ENCODE assay signal across 8 cellular contexts in the genomic region with DNA sequence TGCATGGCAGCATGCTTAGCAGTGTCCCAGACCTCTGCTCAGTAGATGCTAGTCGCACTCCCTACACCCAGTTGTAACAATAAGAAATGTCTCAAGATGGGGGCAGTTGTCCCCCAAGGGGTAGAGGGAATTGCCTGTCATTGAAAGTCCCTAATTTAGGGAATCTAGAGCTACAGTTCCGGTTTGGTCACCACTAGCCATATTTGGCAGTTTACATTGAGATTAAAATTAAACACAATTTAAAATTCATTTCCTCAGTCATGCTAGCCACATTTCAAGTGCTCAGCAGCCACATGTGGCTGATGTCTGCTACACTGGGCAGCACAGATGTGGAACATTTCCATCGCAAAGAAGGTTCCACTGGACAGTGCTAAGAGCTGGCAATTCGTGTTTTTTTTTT. TPM values are rescaled to one million over a fixed set of nuclear protein-coding genes. Genes with fewer than 3 reads are reported as not detected.
DNase-seq lines count a peak whose midpoint lies in the region; ATAC-seq and TF ChIP-seq lines count a peak whose summit lies in the region.
"Not testable (repeated sequence)": the region's sequence is repeated elsewhere in the genome, so short reads cannot be mapped to it uniquely, and the experiment has no call there.

No MANE protein-coding gene starts in this region.

- not testable (repeated sequence) for H3K9me3 ChIP-seq in A673 (ENCODE audit: low read depth, low read length, poor library complexity, severe bottlenecking); hepatocyte (ENCODE audit: low read depth)

- H3K27me3 ChIP-seq in A673 (replicated peaks; ENCODE audit: insufficient read depth, low read depth, low read length, poor library complexity); hepatocyte: not testable (repeated sequence)

- H3K27ac ChIP-seq in A673 (ENCODE audit: low read depth, low read length, poor library complexity, severe bottlenecking) (peak overlapping the region; percentile 41), hepatocyte (peak overlapping the region; percentile 49)

- not testable (repeated sequence) for DNase-seq in A673 (ENCODE audit: low spot score); HFFc6; WTC11 (ENCODE audit: low spot score); chondrocyte (ENCODE audit: low spot score); hepatocyte (ENCODE audit: low spot score); neural crest cell (ENCODE audit: low read depth, low spot score); progenitor cell of endocrine pancreas (ENCODE audit: low spot score, unreplicated experiment)
- peak; percentile 22 for DNase-seq in COLO668 (lab: John Stamatoyannopoulos, UW; ENCODE audit: unreplicated experiment)

- CTCF ChIA-PET in A673 (lab: Charles Lee); WTC11 (lab: Charles Lee): not testable (repeated sequence)

- peak overlapping the region; percentile 62 for H3K4me2 ChIP-seq in hepatocyte

- H3K36me3 ChIP-seq in A673 (ENCODE audit: insufficient read depth, low read length, poor library complexity, severe bottlenecking); hepatocyte (replicated peaks; ENCODE audit: insufficient read depth, low read depth): not testable (repeated sequence)

- POLR2A ChIA-PET in A673 (lab: Charles Lee; ENCODE audit: low non-redundant PET); WTC11 (lab: Charles Lee): not testable (repeated sequence)

- not testable (repeated sequence) for H3K36me3 Mint-ChIP-seq in HFFc6 (ENCODE audit: low read depth); WTC11; chondrocyte (ENCODE audit: low read depth); neural crest cell (ENCODE audit: low read depth); progenitor cell of endocrine pancreas (ENCODE audit: insufficient read depth)

- H3K4me1 ChIP-seq in A673 (ENCODE audit: insufficient read depth, low read length, poor library complexity, severe bottlenecking) (peaks cover 16% of the 10 kb centered on the region), hepatocyte (ENCODE audit: insufficient read depth) (peaks cover 41% of the 10 kb centered on the region)

- ATAC-seq in WTC11 = not testable (repeated sequence)

- H3K9me2 ChIP-seq in hepatocyte (replicated peaks; ENCODE audit: insufficient read depth) = not testable (repeated sequence)

- H3K4me3 ChIP-seq in A673 (ENCODE audit: low read depth, low read length, poor library complexity, severe bottlenecking); hepatocyte: not testable (repeated sequence)

- peaks cover 36% of the 10 kb centered on the region for H3K4me1 Mint-ChIP-seq in HFFc6 (ENCODE audit: low read depth)
- H3K4me1 Mint-ChIP-seq in WTC11 = peaks cover 15% of the 10 kb centered on the region
- peaks cover 60% of the 10 kb centered on the region for H3K4me1 Mint-ChIP-seq in chondrocyte (ENCODE audit: low read depth)
- peaks cover 17% of the 10 kb centered on the region for H3K4me1 Mint-ChIP-seq in neural crest cell
- peaks cover 61% of the 10 kb centered on the region for H3K4me1 Mint-ChIP-seq in progenitor cell of endocrine pancreas (ENCODE audit: low read depth)

- H3K4me3 Mint-ChIP-seq in HFFc6; WTC11; chondrocyte (ENCODE audit: unreplicated experiment): not testable (repeated sequence)
- H3K4me3 Mint-ChIP-seq in neural crest cell = peak overlapping the region; percentile 72
- peak overlapping the region; percentile 44 for H3K4me3 Mint-ChIP-seq in progenitor cell of endocrine pancreas (ENCODE audit: low read depth)

- 88% methylated on average over 4 of the region's 4 CpGs for WGBS in hepatocyte (ENCODE audit: low lambda C conversion rate, missing lambda C conversion rate)

- peaks cover 76% of the 10 kb centered on the region for H4K20me1 ChIP-seq in hepatocyte (ENCODE audit: insufficient read depth, poor library complexity, severe bottlenecking)

- not testable (repeated sequence) for H2AFZ ChIP-seq in hepatocyte

- intact Hi-C loops in A673 (cut with micrococcal nuclease; ENCODE audit: unreplicated experiment) = not testable (repeated sequence)

- peaks cover 87% of the 10 kb centered on the region for H3K79me2 ChIP-seq in hepatocyte

- H3K27ac Mint-ChIP-seq in HFFc6 = peak overlapping the region; percentile 29; the same call in 1 of the 2 replicates
- peak overlapping the region; percentile 5; the same call in 1 of the 2 replicates for H3K27ac Mint-ChIP-seq in WTC11
- H3K27ac Mint-ChIP-seq in chondrocyte (ENCODE audit: unreplicated experiment) = peak overlapping the region; percentile 69
- H3K27ac Mint-ChIP-seq in neural crest cell (ENCODE audit: unreplicated experiment) = not testable (repeated sequence)
- peak overlapping the region; percentile 57 for H3K27ac Mint-ChIP-seq in progenitor cell of endocrine pancreas

- not testable (repeated sequence) for H3K27me3 Mint-ChIP-seq in HFFc6 (ENCODE audit: insufficient read depth); WTC11 (ENCODE audit: low read depth); chondrocyte (ENCODE audit: low read depth); neural crest cell (ENCODE audit: low read depth); progenitor cell of endocrine pancreas

- not testable (repeated sequence) for BruUV-seq in A673 (replicated peaks; lab: Mats Ljungman, UMichigan)

- TF ChIP-seq CTCF in A673 (conservative IDR thresholded peaks at IDR 0.05; ENCODE audit: low read depth, low read length); HFFc6 (IDR thresholded peaks at IDR 0.05); WTC11 (IDR thresholded peaks at IDR 0.05); chondrocyte (IDR thresholded peaks at IDR 0.05); hepatocyte (IDR thresholded peaks at IDR 0.05; ENCODE audit: poor library complexity); neural crest cell (conservative IDR thresholded peaks at IDR 0.05); progenitor cell of endocrine pancreas (IDR thresholded peaks at IDR 0.05; ENCODE audit: unreplicated experiment): not testable (repeated sequence)

- not testable (repeated sequence) for H3K9me3 Mint-ChIP-seq in HFFc6; WTC11; chondrocyte (ENCODE audit: low read depth); neural crest cell; progenitor cell of endocrine pancreas (ENCODE audit: low read depth)

RNA-seq across cellular contexts. Expression of gene PDXDC1, which starts 4.1 kb away (rescaled TPM):
- 101 and 103 TPM in 2 replicates for total RNA-seq in A673 (2021)
- 10 to 100 TPM; 78.8 to 88.3 (median 82.0) TPM for total RNA-seq in HFFc6 (2021; fragmentation: NEBNext Ultra II Directional; extraction: Animal tissue kit (Norgen Biotek cat#: 25700))
- 106 to 108 TPM (median 107 TPM) in 3 replicates for total RNA-seq in WTC11 (2021)
- 120 to 156 TPM (median 125 TPM) in 3 replicates for total RNA-seq in chondrocyte
- total RNA-seq in hepatocyte = 141 and 142 TPM in 2 replicates
- 135 and 146 TPM in 2 replicates for polyA plus RNA-seq in hepatocyte
- total RNA-seq in neural crest cell = 65.6 and 72.8 TPM in 2 replicates
- 124 and 131 TPM in 2 replicates for total RNA-seq in progenitor cell of endocrine pancreas

RNA-seq across cellular contexts. Expression of gene NPIPA1, which starts 41.7 kb away (rescaled TPM):
- 161 and 178 TPM in 2 replicates for total RNA-seq in A673 (2021)
- total RNA-seq in HFFc6 (2021; fragmentation: NEBNext Ultra II Directional; extraction: Animal tissue kit (Norgen Biotek cat#: 25700)) = 10 to 100 TPM; 42.6 to 57.1 (median 44.8) TPM
- total RNA-seq in WTC11 (2021) = 115 to 118 TPM (median 116 TPM) in 3 replicates
- 119 to 145 TPM (median 143 TPM) in 3 replicates for total RNA-seq in chondrocyte
- 31.7 and 47.5 TPM in 2 replicates for total RNA-seq in hepatocyte
- polyA plus RNA-seq in hepatocyte = 42.8 and 59.3 TPM in 2 replicates
- 171 and 176 TPM in 2 replicates for total RNA-seq in neural crest cell
- 208 and 215 TPM in 2 replicates for total RNA-seq in progenitor cell of endocrine pancreas
